ENCODE assay signal across 1 cellular context in genomic region chr21:28923439-28923975, GRCh38.
TF ChIP-seq lines count a peak whose summit lies in the region.

No MANE protein-coding gene starts in this region.

TF ChIP-seq in HepG2, 621 proteins besides CTCF, POLR2A, EP300 and RAD21 (continued from another document and continues in another):
- TF ChIP-seq ZNF296 (CRISPR knock-in tag; conservative IDR thresholded peaks at IDR 0.05) (no peak), REXO4 (CRISPR knock-in tag; IDR thresholded peaks at IDR 0.05; ENCODE audit: borderline replicate concordance) (no peak), ZNF780A (CRISPR knock-in tag; IDR thresholded peaks at IDR 0.05) (no peak), FOSL1 (CRISPR knock-in tag; IDR thresholded peaks at IDR 0.05; ENCODE audit: borderline replicate concordance) (no peak), RBM39 (IDR thresholded peaks at IDR 0.05; ENCODE audit: low read depth, low read length, poor library complexity, severe bottlenecking) (no peak), ATF1 (CRISPR knock-in tag; IDR thresholded peaks at IDR 0.05) (no peak), ZNF431 (CRISPR knock-in tag; IDR thresholded peaks at IDR 0.05; ENCODE audit: borderline replicate concordance, low read depth) (no peak), NR1H2 (CRISPR knock-in tag; IDR thresholded peaks at IDR 0.05; ENCODE audit: borderline replicate concordance, low read depth) (no peak), GZF1 (CRISPR knock-in tag; IDR thresholded peaks at IDR 0.05) (no peak), ZNF17 (CRISPR knock-in tag; IDR thresholded peaks at IDR 0.05) (no peak), SKI (IDR thresholded peaks at IDR 0.05; ENCODE audit: partially characterized antibody) (peak; percentile 27), BHLHE40 (IDR thresholded peaks at IDR 0.05; ENCODE audit: low read length) (no peak), ZNF317 (CRISPR knock-in tag; IDR thresholded peaks at IDR 0.05) (no peak), ZNF136 (CRISPR knock-in tag; IDR thresholded peaks at IDR 0.05; ENCODE audit: low read depth) (no peak), ZEB1 (IDR thresholded peaks at IDR 0.05; ENCODE audit: insufficient replicate concordance, low read depth) (no peak), ZNF569 (CRISPR knock-in tag; IDR thresholded peaks at IDR 0.05; ENCODE audit: borderline replicate concordance) (no peak), ARID4A (CRISPR knock-in tag; IDR thresholded peaks at IDR 0.05; ENCODE audit: borderline replicate concordance) (no peak), ZNF558 (CRISPR knock-in tag; IDR thresholded peaks at IDR 0.05; ENCODE audit: borderline replicate concordance) (no peak), NR0B2 (CRISPR knock-in tag; IDR thresholded peaks at IDR 0.05) (no peak), ISL2 (CRISPR knock-in tag; IDR thresholded peaks at IDR 0.05) (peak; percentile 26; the same call in 1 of the 2 replicates), THRA (CRISPR knock-in tag; IDR thresholded peaks at IDR 0.05; ENCODE audit: borderline replicate concordance) (peak; percentile 73; the same call in 1 of the 2 replicates), ATF2 (CRISPR knock-in tag; IDR thresholded peaks at IDR 0.05) (no peak), ZSCAN9 (CRISPR knock-in tag; IDR thresholded peaks at IDR 0.05; ENCODE audit: borderline replicate concordance) (no peak), EEA1 (CRISPR knock-in tag; IDR thresholded peaks at IDR 0.05; ENCODE audit: borderline replicate concordance) (no peak), MLX (CRISPR knock-in tag; IDR thresholded peaks at IDR 0.05) (no peak), ZNF503 (CRISPR knock-in tag; IDR thresholded peaks at IDR 0.05) (no peak), XRCC5 (optimal IDR thresholded peaks at IDR 0.05; ENCODE audit: low read length) (no peak), ZBTB46 (CRISPR knock-in tag; IDR thresholded peaks at IDR 0.05; ENCODE audit: borderline replicate concordance) (no peak), MTF1 (CRISPR knock-in tag; IDR thresholded peaks at IDR 0.05) (no peak), ADNP (CRISPR knock-in tag; IDR thresholded peaks at IDR 0.05) (no peak), IKZF4 (CRISPR knock-in tag; IDR thresholded peaks at IDR 0.05; ENCODE audit: borderline replicate concordance, low read depth, not compliant biosample characterization) (no peak), ZBTB8A (CRISPR knock-in tag; IDR thresholded peaks at IDR 0.05; ENCODE audit: borderline replicate concordance, low read depth) (no peak), CCDC6 (CRISPR knock-in tag; IDR thresholded peaks at IDR 0.05) (no peak), SNAPC4 (CRISPR knock-in tag; IDR thresholded peaks at IDR 0.05) (no peak), ATF4 (CRISPR knock-in tag; IDR thresholded peaks at IDR 0.05) (peak in 1 of 2 experiments; percentile 86; a peak in 2 of 4 replicates), SPEN (CRISPR knock-in tag; IDR thresholded peaks at IDR 0.05; ENCODE audit: low read depth) (no peak), ASH2L (IDR thresholded peaks at IDR 0.05; ENCODE audit: insufficient read length, low read depth, low read length) (no peak), TFAP4 (IDR thresholded peaks at IDR 0.05; ENCODE audit: borderline replicate concordance, low read depth) (peak; percentile 45; the same call in 1 of the 2 replicates), SETDB1 (CRISPR knock-in tag; IDR thresholded peaks at IDR 0.05; ENCODE audit: borderline replicate concordance) (no peak), ZC3H13 (CRISPR knock-in tag; IDR thresholded peaks at IDR 0.05) (no peak), ISX (CRISPR knock-in tag; conservative IDR thresholded peaks at IDR 0.05) (no peak)
